ENCODE assay signal across 9 cellular contexts in the genomic region with DNA sequence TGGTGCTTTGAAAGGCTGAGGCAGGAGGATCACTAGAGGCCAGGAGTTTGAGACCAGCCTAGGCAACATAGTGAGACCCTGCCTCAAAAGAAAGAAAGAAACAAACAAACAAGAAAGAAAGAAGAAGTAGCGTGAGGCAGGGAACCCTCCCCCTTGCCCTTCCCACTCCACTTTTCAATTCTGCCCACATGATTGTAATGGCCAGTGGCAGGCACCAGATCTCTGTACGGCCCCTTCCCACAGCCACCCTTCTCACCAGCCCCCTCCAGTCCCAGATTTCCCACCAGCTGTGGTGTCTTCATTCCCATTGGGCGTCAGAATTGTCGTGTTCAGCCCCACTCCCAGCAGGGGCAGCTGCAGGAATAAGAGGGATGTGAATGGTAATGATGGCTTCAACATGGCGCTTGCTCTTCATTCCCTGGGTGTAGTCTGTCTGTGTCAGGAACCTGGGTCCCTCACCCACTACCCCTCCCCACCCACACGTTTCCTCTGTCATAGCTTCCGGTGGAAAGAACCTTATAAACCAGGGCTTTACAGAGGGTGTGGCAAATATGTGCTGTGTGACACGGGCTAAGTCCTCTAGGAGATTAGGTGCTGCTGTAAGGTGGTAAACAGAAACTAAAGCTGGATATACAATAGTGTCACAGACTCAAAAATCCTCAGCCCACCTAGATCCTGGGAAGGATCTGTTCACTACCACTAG. TPM values are rescaled to one million over a fixed set of nuclear protein-coding genes. Genes with fewer than 3 reads are reported as not detected.
DNase-seq lines count a peak whose midpoint lies in the region; ATAC-seq and TF ChIP-seq lines count a peak whose summit lies in the region.
"Had no signal": no experiment of that assay in that cellular context is flagged by ENCODE, and none has a peak within 500 bp of the region (broad histone marks: within the 10 kb centered on the region; RNA-seq: fewer than 3 reads in every experiment).

A gene (minus strand): TSS at position 437 of the 703 bp plus-strand sequence. CDS start 38 bp downstream, at position 399.

- peak; percentile 93 for ATAC-seq in GM21619 (IDR thresholded peaks at IDR 0.05; ENCODE audit: unreplicated experiment)
- ATAC-seq in omental fat pad (ENCODE audit: low FRiP score) = no peak

- peaks cover 5% of the 10 kb centered on the region for H3K27me3 Mint-ChIP-seq in activated T-cell treated with anti-CD3 and anti-CD28 coated beads, Interleukin-2, amount 50 U/mL, for 24 hours
- H3K27me3 Mint-ChIP-seq in neural progenitor cell (ENCODE audit: insufficient read depth, low read depth) = peaks cover 3% of the 10 kb centered on the region

- H3K27ac ChIP-seq in neural progenitor cell (no peak within 1 kb of the TSS), dorsolateral prefrontal cortex (no peak within 1 kb of the TSS)

- TF ChIP-seq POLR2A in NB4 (IDR thresholded peaks at IDR 0.05; ENCODE audit: extremely low read depth, insufficient read length) = peak; percentile 88

- H3K4me1 ChIP-seq in neural progenitor cell = no peaks in the 10 kb centered on the region

- H3K4me3 Mint-ChIP-seq in activated T-cell treated with anti-CD3 and anti-CD28 coated beads, Interleukin-2, amount 50 U/mL, for 24 hours = peak within 1 kb of the TSS; percentile 94
- H3K4me3 Mint-ChIP-seq in neural progenitor cell = no peak within 1 kb of the TSS

- H3K9me3 ChIP-seq in neural progenitor cell (ENCODE audit: low read depth) = no peaks in the 10 kb centered on the region

- no peaks in the 10 kb centered on the region for H4K20me1 ChIP-seq in neural progenitor cell (ENCODE audit: low read depth)

- H3K4me3 ChIP-seq in GM06990 (replicated peaks; ENCODE audit: low read depth, low read length) (peak within 1 kb of the TSS; percentile 85), NB4 (ENCODE audit: low read depth, low read length) (peak within 1 kb of the TSS; percentile 84), neural progenitor cell (no peak within 1 kb of the TSS), dorsolateral prefrontal cortex (no peak within 1 kb of the TSS)

- H3F3A ChIP-seq in neural progenitor cell (ENCODE audit: low read depth) = no peaks in the 10 kb centered on the region

- H3K27me3 ChIP-seq in GM06990 (replicated peaks; ENCODE audit: control insufficient read depth, insufficient read depth, low read length) (no peaks in the 10 kb centered on the region), neural progenitor cell (no peaks in the 10 kb centered on the region), dorsolateral prefrontal cortex (peaks cover 0 to 65% (median 12%) of the 10 kb centered on the region in 45 donors)

- intact Hi-C loops in dorsolateral prefrontal cortex (cut with DNase I) = no loop called here

- no peak within 1 kb of the TSS for H3K9ac ChIP-seq in neural progenitor cell

- peaks cover 53% of the 10 kb centered on the region for H3K36me3 Mint-ChIP-seq in activated T-cell treated with anti-CD3 and anti-CD28 coated beads, Interleukin-2, amount 50 U/mL, for 24 hours (ENCODE audit: low read depth)
- no peaks in the 10 kb centered on the region for H3K36me3 Mint-ChIP-seq in neural progenitor cell

- peaks cover 52% of the 10 kb centered on the region for H3K4me1 Mint-ChIP-seq in activated T-cell treated with anti-CD3 and anti-CD28 coated beads, Interleukin-2, amount 50 U/mL, for 24 hours (ENCODE audit: low read depth)
- peaks cover 8% of the 10 kb centered on the region for H3K4me1 Mint-ChIP-seq in neural progenitor cell

- H3K36me3 ChIP-seq in GM06990 (ENCODE audit: control insufficient read depth, insufficient read depth, low read length) (peaks cover 10% of the 10 kb centered on the region), neural progenitor cell (no peaks in the 10 kb centered on the region)

- H3K9me3 Mint-ChIP-seq in activated T-cell treated with anti-CD3 and anti-CD28 coated beads, Interleukin-2, amount 50 U/mL, for 24 hours = no peaks in the 10 kb centered on the region
- peaks cover 12% of the 10 kb centered on the region for H3K9me3 Mint-ChIP-seq in neural progenitor cell

- peak within 1 kb of the TSS; percentile 97 for H3K27ac Mint-ChIP-seq in activated T-cell treated with anti-CD3 and anti-CD28 coated beads, Interleukin-2, amount 50 U/mL, for 24 hours
- H3K27ac Mint-ChIP-seq in neural progenitor cell = no peak within 1 kb of the TSS

- TF ChIP-seq CTCF in GM06990 (IDR thresholded peaks at IDR 0.05; ENCODE audit: insufficient read depth, low read length, poor library complexity, severe bottlenecking) (no peak), NB4 (IDR thresholded peaks at IDR 0.05; ENCODE audit: low read depth, low read length) (no peak), omental fat pad (IDR thresholded peaks at IDR 0.05) (no peak), neural progenitor cell (IDR thresholded peaks at IDR 0.05) (no peak), dorsolateral prefrontal cortex (IDR thresholded peaks at IDR 0.05 in 54 of 56, conservative IDR thresholded peaks at IDR 0.05 in 2 of 56; ENCODE audit: low read depth in 1 of 56, partially characterized antibody in 56 of 56) (no peak)

- H2AFZ ChIP-seq in neural progenitor cell (replicated peaks) = no peak within 1 kb of the TSS

- DNase-seq in GM06990 (ENCODE audit: extremely low read depth, insufficient read length) (peak; percentile 75), NB4 (ENCODE audit: low read depth) (peak; percentile 87), omental fat pad (ENCODE audit: low spot score) (no peak), neural progenitor cell (ENCODE audit: low spot score) (no peak), dorsolateral prefrontal cortex (no peak), superior temporal gyrus (ENCODE audit: extremely low spot score) (no peak)
- DNase-seq in activated T-cell treated with anti-CD3 and anti-CD28 coated beads, Interleukin-2, amount 50 U/mL, for 24 hours = peak; percentile 71

- H3K4me2 ChIP-seq in neural progenitor cell = no peak within 1 kb of the TSS

- no peaks in the 10 kb centered on the region for H3K79me2 ChIP-seq in neural progenitor cell (ENCODE audit: low read depth)

RNA-seq across cellular contexts. Expression of the gene that starts here (rescaled TPM):
- total RNA-seq in omental fat pad (10 to 100 TPM in 3 of 4 donors, 1 to 10 TPM in 1; 8.3 to 30.9 (median 15.6) TPM), neural progenitor cell (ENCODE audit: low replicate concordance) (not detected in 2 replicates), dorsolateral prefrontal cortex (1 to 10 TPM in 78 of 120 experiments, under 1 TPM in 29, not detected in 13; 0.40 to 4.4 (median 1.5) TPM)
- total RNA-seq: fibroblast of villous mesenchyme had no signal

Comparison
In these comparisons a context has a peak if more than half of its experiments do, and no peak if none do; other contexts are left out.
1. DNase-seq: peak in GM06990 (single experiment), NB4 (single experiment) and activated T-cell treated with anti-CD3 and anti-CD28 coated beads, Interleukin-2, amount 50 U/mL, for 24 hours (single experiment); none in omental fat pad (single experiment), neural progenitor cell (single experiment), dorsolateral prefrontal cortex (0 of 10) and superior temporal gyrus (single experiment).
2. H3K4me3 ChIP-seq: peak in GM06990 (single experiment) and NB4 (single experiment); none in neural progenitor cell (single experiment) and dorsolateral prefrontal cortex (0 of 59).